31 cellular contexts compared by ENCODE assay signal in the genomic region with DNA sequence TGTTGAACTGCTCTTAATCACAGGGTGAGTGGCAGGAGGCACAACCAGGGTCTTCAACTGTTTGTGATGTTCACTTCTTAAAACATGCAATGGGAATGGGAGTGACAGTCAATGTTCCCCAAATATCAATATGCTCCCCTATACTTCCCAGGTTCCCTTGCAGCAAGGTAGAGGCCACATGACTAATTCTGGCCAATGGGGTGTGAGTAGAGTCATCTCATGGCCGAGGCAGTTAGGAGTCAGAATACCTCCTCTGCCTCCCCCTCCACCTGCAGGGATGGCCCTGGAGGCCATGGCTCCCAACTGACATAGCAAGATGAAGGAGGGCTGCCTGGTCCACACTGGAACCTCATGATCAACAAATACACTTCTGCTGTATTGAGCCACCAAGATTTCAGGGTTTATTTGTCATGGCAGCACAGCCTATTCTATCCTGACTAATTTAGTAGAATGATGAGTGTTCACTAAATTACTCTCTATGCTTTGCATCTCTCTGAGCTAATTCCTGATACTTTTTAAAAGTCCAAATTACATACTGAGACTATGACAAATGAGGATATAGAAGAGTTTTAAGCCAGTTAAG. TPM values are rescaled to one million over a fixed set of nuclear protein-coding genes. Genes with fewer than 3 reads are reported as not detected.
"Had no signal": no experiment of that assay in that cellular context is flagged by ENCODE, and none has a peak within 500 bp of the region (broad histone marks: within the 10 kb centered on the region; RNA-seq: fewer than 3 reads in every experiment).

No MANE protein-coding gene starts in this region.

- ATAC-seq: effector memory CD8-positive, alpha-beta T cell; esophagus mucosa; gastrocnemius medialis; heart right ventricle; left cardiac atrium; left lung; left ventricle myocardium superior; lower lobe of right lung; mucosa of descending colon had no signal

- H3K27me3 ChIP-seq: esophagus squamous epithelium, gastrocnemius medialis, heart right ventricle, left lung had no signal

- FAIRE-seq: colon, endometrium, islet of Langerhans, keratinocyte had no signal

- H3K4me1 Mint-ChIP-seq: endodermal cell, mesothelial cell of epicardium had no signal

- H3K9me3 Mint-ChIP-seq: dendritic cell treated with granulocyte-macrophage colony-stimulating factor and Interleukin-4, amounts not matched to agents 40 ng/mL and 50 ng/mL, for 4 days; effector memory CD8-positive, alpha-beta T cell; mesothelial cell of epicardium had no signal

- H3K27ac Mint-ChIP-seq: dendritic cell treated with granulocyte-macrophage colony-stimulating factor and Interleukin-4, amounts not matched to agents 40 ng/mL and 50 ng/mL, for 4 days; effector memory CD8-positive, alpha-beta T cell; endodermal cell; mesothelial cell of epicardium had no signal

- H3K4me1 ChIP-seq: esophagus squamous epithelium, gastrocnemius medialis, heart right ventricle, left lung, lower lobe of right lung had no signal

- H3K4me3 ChIP-seq: coronary artery, esophagus squamous epithelium, gastrocnemius medialis, heart right ventricle, left lung, lower lobe of right lung, mucosa of descending colon had no signal

- H3K9me3 ChIP-seq: esophagus squamous epithelium, gastrocnemius medialis, heart right ventricle, left lung, lower lobe of right lung, mucosa of descending colon had no signal

- H3K27ac ChIP-seq: coronary artery, epithelial cell of prostate, esophagus squamous epithelium, gastrocnemius medialis, heart right ventricle, left lung, lower lobe of right lung had no signal

- DNase-seq: effector CD8-positive, alpha-beta T cell; effector memory CD8-positive, alpha-beta T cell; endodermal cell; erythroblast; esophagus squamous epithelium; foreskin fibroblast; foreskin melanocyte; gastrocnemius medialis; glutamatergic neuron; head of caudate nucleus; heart right ventricle; hippocampal formation; left cardiac atrium; left lung; left ventricle myocardium superior; lower lobe of right lung; mesenchymal stem cell; mucosa of descending colon had no signal

- H3K27me3 Mint-ChIP-seq: dendritic cell treated with granulocyte-macrophage colony-stimulating factor and Interleukin-4, amounts not matched to agents 40 ng/mL and 50 ng/mL, for 4 days; effector memory CD8-positive, alpha-beta T cell had no signal

- H3K4me3 Mint-ChIP-seq: dendritic cell treated with granulocyte-macrophage colony-stimulating factor and Interleukin-4, amounts not matched to agents 40 ng/mL and 50 ng/mL, for 4 days; effector memory CD8-positive, alpha-beta T cell; endodermal cell; mesothelial cell of epicardium had no signal

RNA-seq across cellular contexts. Expression of gene SIGLEC11, which starts 55.3 kb away (rescaled TPM):
- total RNA-seq: dermis microvascular lymphatic vessel endothelial cell, endodermal cell, esophagus mucosa, kidney epithelial cell, lung microvascular endothelial cell, myocyte had no signal
- polyA plus RNA-seq: keratinocyte had no signal
